In genomic region chr2:44244135-44244871, GRCh38 we compare ENCODE assay signal across 7 cellular contexts. TPM values are rescaled to one million over a fixed set of nuclear protein-coding genes. Genes with fewer than 3 reads are reported as not detected.
DNase-seq lines count a peak whose midpoint lies in the region; ATAC-seq and TF ChIP-seq lines count a peak whose summit lies in the region.

No MANE protein-coding gene starts in this region.

- peaks cover 3% of the 10 kb centered on the region for H3K4me1 Mint-ChIP-seq in T-helper 1 cell treated with Interleukin-12 subunit alpha and Interleukin-12 subunit beta and Interleukin-4 antibody, amounts not matched to agents 30 μg/mL and 1 μg/mL, for 36 hours (ENCODE audit: low read depth)

- intact Hi-C loops in sciatic nerve (cut with DNase I): no loop called here

- H3K9me3 Mint-ChIP-seq in T-helper 1 cell treated with Interleukin-12 subunit alpha and Interleukin-12 subunit beta and Interleukin-4 antibody, amounts not matched to agents 30 μg/mL and 1 μg/mL, for 36 hours: no peaks in the 10 kb centered on the region

- peak overlapping the region; percentile 57 for H3K4me3 Mint-ChIP-seq in T-helper 1 cell treated with Interleukin-12 subunit alpha and Interleukin-12 subunit beta and Interleukin-4 antibody, amounts not matched to agents 30 μg/mL and 1 μg/mL, for 36 hours

- ATAC-seq in sciatic nerve (peak; percentile 74), GM18868 (IDR thresholded peaks at IDR 0.05; ENCODE audit: unreplicated experiment) (no peak)

- in situ Hi-C loops in GM13976 (cut with MboI; ENCODE audit: low sequenced_read_pairs, unreplicated experiment): loop anchor here (25.0 kb wide), 1 partner anchor 157 kb away; no protein-coding TSS in a partner anchor

- peak; percentile 64 for DNase-seq in GM13976 (ENCODE audit: low spot score)
- DNase-seq in NCI-H1694 (lab: John Stamatoyannopoulos, UW): peak; percentile 80
- DNase-seq in anterior cingulate cortex (lab: John Stamatoyannopoulos, UW): peak in 36 of 58 donors; percentile 2 to 78 (median 32)
- DNase-seq in hepatic stellate cell (ENCODE audit: low spot score): peak; percentile 38
- peak; percentile 61 for DNase-seq in sciatic nerve (ENCODE audit: low spot score)

- no peak overlapping the region for H3K27ac Mint-ChIP-seq in T-helper 1 cell treated with Interleukin-12 subunit alpha and Interleukin-12 subunit beta and Interleukin-4 antibody, amounts not matched to agents 30 μg/mL and 1 μg/mL, for 36 hours

- H3K36me3 Mint-ChIP-seq in T-helper 1 cell treated with Interleukin-12 subunit alpha and Interleukin-12 subunit beta and Interleukin-4 antibody, amounts not matched to agents 30 μg/mL and 1 μg/mL, for 36 hours (ENCODE audit: low read depth): no peaks in the 10 kb centered on the region

- no peak for TF ChIP-seq CTCF in GM13976 (IDR thresholded peaks at IDR 0.05; ENCODE audit: borderline replicate concordance, control extremely low read depth, extremely low read depth, insufficient read depth, missing control alignments)

- peaks cover 9% of the 10 kb centered on the region for H3K27me3 Mint-ChIP-seq in T-helper 1 cell treated with Interleukin-12 subunit alpha and Interleukin-12 subunit beta and Interleukin-4 antibody, amounts not matched to agents 30 μg/mL and 1 μg/mL, for 36 hours (ENCODE audit: low read depth)

RNA-seq across cellular contexts. Expression of gene SLC3A1, which starts 31.0 kb away (rescaled TPM):
- total RNA-seq in sciatic nerve: 0.31 TPM
